13 cellular contexts compared by ENCODE assay signal in the genomic region with DNA sequence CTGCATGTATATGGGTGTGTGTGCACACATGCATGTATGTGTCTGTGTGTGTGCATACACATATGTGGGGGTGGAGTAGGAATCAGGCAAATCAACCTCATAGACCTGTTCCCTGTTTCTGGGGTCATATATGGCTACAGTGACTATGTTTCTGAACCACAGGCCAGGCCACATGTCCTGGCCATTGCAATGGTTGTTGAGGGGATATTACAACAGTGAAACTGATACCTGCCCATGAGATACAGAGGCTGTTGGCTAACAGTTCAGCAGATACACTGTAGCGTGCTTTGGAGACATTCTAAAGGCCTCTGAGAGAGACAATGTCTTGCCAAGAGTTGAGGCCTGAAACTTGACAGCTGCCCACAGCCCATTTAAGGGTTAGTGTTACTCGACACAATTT. TPM values are rescaled to one million over a fixed set of nuclear protein-coding genes. Genes with fewer than 3 reads are reported as not detected.
A peak's percentile ranks its signal among the peaks of the same experiment; 100 is the strongest.
DNase-seq lines count a peak whose midpoint lies in the region; ATAC-seq and TF ChIP-seq lines count a peak whose summit lies in the region.
"Had no signal": no experiment of that assay in that cellular context is flagged by ENCODE, and none has a peak within 500 bp of the region (broad histone marks: within the 10 kb centered on the region; RNA-seq: fewer than 3 reads in every experiment).

No MANE protein-coding gene starts in this region.

- peak overlapping the region; percentile 17 to 67 for H3K27ac Mint-ChIP-seq in natural killer cell treated with Interleukin-12 subunit alpha and Interleukin-12 subunit beta and Interleukin-15 and Interleukin-18, amount 100 ng/mL, for 72 hours

- H3K14ac ChIP-seq in trophoblast cell (ENCODE audit: low read length): no peak overlapping the region

- H3K27me3 ChIP-seq in SK-N-SH (ENCODE audit: insufficient read depth): no peaks in the 10 kb centered on the region
- no peaks in the 10 kb centered on the region for H3K27me3 ChIP-seq in trophoblast cell (ENCODE audit: insufficient read depth, low read length)
- H3K27me3 ChIP-seq: gastroesophageal sphincter, ovary had no signal

- H3K27ac ChIP-seq in SK-N-MC (peak overlapping the region; percentile 99), SK-N-SH (ENCODE audit: low read depth in 2 of 2, low read length in 1 of 2) (no peak overlapping the region), trophoblast cell (ENCODE audit: low read depth, low read length) (no peak overlapping the region)
- H3K27ac ChIP-seq: gastroesophageal sphincter, ovary had no signal

- ATAC-seq in GM18502 (IDR thresholded peaks at IDR 0.05; ENCODE audit: poor library complexity, unreplicated experiment): peak; percentile 47
- peak; percentile 49 for ATAC-seq in HG02852 (IDR thresholded peaks at IDR 0.05; ENCODE audit: unreplicated experiment)
- peak; percentile 47 to 52 for ATAC-seq in natural killer cell treated with Interleukin-12 subunit alpha and Interleukin-12 subunit beta and Interleukin-15 and Interleukin-18, amount 100 ng/mL, for 72 hours
- ATAC-seq: gastroesophageal sphincter, left lobe of liver had no signal

- H2BK120ac ChIP-seq in trophoblast cell (ENCODE audit: insufficient read depth, low read length, poor library complexity): no peak overlapping the region

- TF ChIP-seq CTCF in SK-N-SH (IDR thresholded peaks at IDR 0.05): no peak

- peaks cover 5% of the 10 kb centered on the region for H3K79me1 ChIP-seq in trophoblast cell (ENCODE audit: low read length)

- no peak overlapping the region for H3K4ac ChIP-seq in trophoblast cell (ENCODE audit: low read depth, low read length)

- no peak overlapping the region for H4K12ac ChIP-seq in trophoblast cell (ENCODE audit: low read depth, low read length)

- no peak overlapping the region for H2BK5ac ChIP-seq in trophoblast cell (ENCODE audit: low read depth, low read length, poor library complexity)

- H3K79me2 ChIP-seq in SK-N-SH (ENCODE audit: insufficient read depth) (no peaks in the 10 kb centered on the region), trophoblast cell (ENCODE audit: control insufficient read depth, insufficient read depth, low read length, poor library complexity) (no peaks in the 10 kb centered on the region)

- no peak overlapping the region for H3K23ac ChIP-seq in trophoblast cell (ENCODE audit: low read length)

- TF ChIP-seq RAD21 in SK-N-SH (IDR thresholded peaks at IDR 0.05; ENCODE audit: low read length): no peak

- H3K9me3 ChIP-seq in SK-N-MC (ENCODE audit: low read depth, low read length): no peaks in the 10 kb centered on the region
- H3K9me3 ChIP-seq in SK-N-SH: no peaks in the 10 kb centered on the region
- peaks cover 1% of the 10 kb centered on the region for H3K9me3 ChIP-seq in trophoblast cell (ENCODE audit: insufficient read depth, low read depth, low read length)
- H3K9me3 ChIP-seq: gastroesophageal sphincter, ovary had no signal

- H3K18ac ChIP-seq in trophoblast cell (ENCODE audit: low read length): no peak overlapping the region

- no peaks in the 10 kb centered on the region for H4K20me1 ChIP-seq in SK-N-SH (ENCODE audit: insufficient read depth)

- H3K4me1 ChIP-seq in SK-N-SH (ENCODE audit: control insufficient read depth in 1 of 2, insufficient read depth in 2 of 2, low read depth in 1 of 2, low read length in 1 of 2) (peaks cover 0 to 14% of the 10 kb centered on the region in 2 experiments; a peak in 1 of 4 replicates), trophoblast cell (ENCODE audit: control insufficient read depth in 1 of 2, insufficient read depth in 2 of 2, low read length in 2 of 2) (peaks cover 8 to 9% of the 10 kb centered on the region in 2 experiments)

- H3K9ac ChIP-seq in SK-N-MC (ENCODE audit: insufficient read length) (no peak overlapping the region), SK-N-SH (no peak overlapping the region), trophoblast cell (ENCODE audit: low read length) (no peak overlapping the region)

- no peaks in the 10 kb centered on the region for H3K36me3 ChIP-seq in SK-N-MC (ENCODE audit: insufficient read depth, low read length)
- H3K36me3 ChIP-seq in SK-N-SH (replicated peaks in 1 of 2; ENCODE audit: control insufficient read depth in 1 of 2, insufficient read depth in 2 of 2, low read length in 1 of 2): no peaks in the 10 kb centered on the region
- H3K36me3 ChIP-seq in trophoblast cell (ENCODE audit: control insufficient read depth in 1 of 2, insufficient read depth in 2 of 2, low read length in 2 of 2): no peaks in the 10 kb centered on the region
- H3K36me3 ChIP-seq: gastroesophageal sphincter, ovary had no signal

- no peaks in the 10 kb centered on the region for H3K36me3 Mint-ChIP-seq in natural killer cell treated with Interleukin-12 subunit alpha and Interleukin-12 subunit beta and Interleukin-15 and Interleukin-18, amount 100 ng/mL, for 72 hours

- peak overlapping the region; percentile 70 for H3K4me3 Mint-ChIP-seq in natural killer cell treated with Interleukin-12 subunit alpha and Interleukin-12 subunit beta and Interleukin-15 and Interleukin-18, amount 100 ng/mL, for 72 hours

- H3K4me1 Mint-ChIP-seq in natural killer cell treated with Interleukin-12 subunit alpha and Interleukin-12 subunit beta and Interleukin-15 and Interleukin-18, amount 100 ng/mL, for 72 hours (ENCODE audit: low read depth in 2 of 2): peaks cover 61 to 69% of the 10 kb centered on the region in 2 donors

- H4K8ac ChIP-seq in trophoblast cell (ENCODE audit: low read depth, low read length): no peak overlapping the region

- CTCF ChIA-PET in SK-N-SH (lab: Yijun Ruan, JAX) (no interaction called here), HEK293T (lab: Yijun Ruan, JAX) (no interaction called here)

- POLR2A ChIA-PET in SK-N-SH (lab: Yijun Ruan, JAX): no interaction called here
- POLR2A ChIA-PET in HEK293T (lab: Yijun Ruan, JAX): no interaction called here

- no peak for TF ChIP-seq EP300 in SK-N-SH (IDR thresholded peaks at IDR 0.05; ENCODE audit: borderline replicate concordance in 1 of 2, low read depth in 1 of 2, low read length in 1 of 2)

- 77% methylated on average over 2 of the region's 2 CpGs for WGBS in SK-N-SH (ENCODE audit: low lambda C conversion rate)
- WGBS in trophoblast cell (ENCODE audit: extremely low coverage, insufficient coverage, insufficient read length): no CpG with 5 or more reads among the region's 2 CpGs

- no peak overlapping the region for H2BK12ac ChIP-seq in trophoblast cell (ENCODE audit: low read length)

- H2AFZ ChIP-seq in SK-N-SH (ENCODE audit: low read depth) (no peak overlapping the region), trophoblast cell (ENCODE audit: insufficient read depth, low read length, poor library complexity) (no peak overlapping the region)

- H3K4me2 ChIP-seq in SK-N-SH (no peak overlapping the region), trophoblast cell (ENCODE audit: low read length) (no peak overlapping the region)

- no peak overlapping the region for H4K91ac ChIP-seq in trophoblast cell (ENCODE audit: low read depth, low read length)

- no peaks in the 10 kb centered on the region for H3K9me3 Mint-ChIP-seq in natural killer cell treated with Interleukin-12 subunit alpha and Interleukin-12 subunit beta and Interleukin-15 and Interleukin-18, amount 100 ng/mL, for 72 hours

- H2AK5ac ChIP-seq in trophoblast cell (ENCODE audit: low read length): no peak overlapping the region

- no peaks in the 10 kb centered on the region for H3K9me2 ChIP-seq in SK-N-SH

- DNase-seq in SK-N-MC (ENCODE audit: low read depth, low spot score) (no peak), SK-N-SH (no peak), trophoblast cell (no peak), HEK293T (ENCODE audit: extremely low spot score) (no peak)
- DNase-seq in natural killer cell treated with Interleukin-12 subunit alpha and Interleukin-12 subunit beta and Interleukin-15 and Interleukin-18, amount 100 ng/mL, for 72 hours (ENCODE audit: low spot score): no peak
- no peak for DNase-seq in activated CD4-positive, alpha-beta T cell treated with anti-CD3 and anti-CD28 coated beads for 48 hours
- DNase-seq: amygdala, ovary, RPMI8226 had no signal

- H3K4me3 ChIP-seq in SK-N-MC (no peak overlapping the region), SK-N-SH (ENCODE audit: low read depth in 2 of 2, low read length in 1 of 2) (no peak overlapping the region), trophoblast cell (ENCODE audit: low read depth, low read length) (no peak overlapping the region)
- H3K4me3 ChIP-seq: gastroesophageal sphincter, ovary had no signal

- peaks cover 0 to 8% of the 10 kb centered on the region in 2 donors for H3K27me3 Mint-ChIP-seq in natural killer cell treated with Interleukin-12 subunit alpha and Interleukin-12 subunit beta and Interleukin-15 and Interleukin-18, amount 100 ng/mL, for 72 hours

- H3F3A ChIP-seq in SK-N-SH (replicated peaks; ENCODE audit: insufficient read depth): peaks cover 3% of the 10 kb centered on the region

TF ChIP-seq in SK-N-SH, 30 proteins besides CTCF, POLR2A, EP300 and RAD21 (continues in another document):
- TF ChIP-seq ELF1 (IDR thresholded peaks at IDR 0.05) (no peak), RFX5 (IDR thresholded peaks at IDR 0.05; ENCODE audit: low read length) (no peak), NFIC (IDR thresholded peaks at IDR 0.05; ENCODE audit: borderline replicate concordance) (no peak), TCF12 (IDR thresholded peaks at IDR 0.05) (no peak)

TF ChIP-seq in HEK293T, 16 proteins besides CTCF, POLR2A, EP300 and RAD21 (continues in another document):
- TF ChIP-seq, protein P1, sequence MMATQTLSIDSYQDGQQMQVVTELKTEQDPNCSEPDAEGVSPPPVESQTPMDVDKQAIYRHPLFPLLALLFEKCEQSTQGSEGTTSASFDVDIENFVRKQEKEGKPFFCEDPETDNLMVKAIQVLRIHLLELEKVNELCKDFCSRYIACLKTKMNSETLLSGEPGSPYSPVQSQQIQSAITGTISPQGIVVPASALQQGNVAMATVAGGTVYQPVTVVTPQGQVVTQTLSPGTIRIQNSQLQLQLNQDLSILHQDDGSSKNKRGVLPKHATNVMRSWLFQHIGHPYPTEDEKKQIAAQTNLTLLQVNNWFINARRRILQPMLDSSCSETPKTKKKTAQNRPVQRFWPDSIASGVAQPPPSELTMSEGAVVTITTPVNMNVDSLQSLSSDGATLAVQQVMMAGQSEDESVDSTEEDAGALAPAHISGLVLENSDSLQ (IDR thresholded peaks at IDR 0.05): no peak
- TF ChIP-seq LEF1 (IDR thresholded peaks at IDR 0.05; ENCODE audit: borderline replicate concordance) (no peak), SP1 (IDR thresholded peaks at IDR 0.05) (no peak), ZNF384 (IDR thresholded peaks at IDR 0.05) (no peak), NFRKB (IDR thresholded peaks at IDR 0.05) (no peak)

RNA-seq across cellular contexts. Expression of a gene that starts 47.3 kb away (rescaled TPM):
- total RNA-seq in natural killer cell treated with Interleukin-12 subunit alpha and Interleukin-12 subunit beta and Interleukin-15 and Interleukin-18, amount 100 ng/mL, for 72 hours: 10 to 100 TPM; 25.3 to 35.2 TPM
- 285 and 309 TPM in 2 replicates for polyA plus RNA-seq in SK-N-SH (2012; rRNA removed)
- polyA plus RNA-seq in SK-N-SH (2012; cell fraction: cytosol; rRNA removed): 143 and 157 TPM in 2 replicates
- 1,026 and 1,160 TPM in 2 replicates for polyA plus RNA-seq in SK-N-SH (2012; cell fraction: nucleus; rRNA removed)
- polyA plus RNA-seq in trophoblast cell (2013): 26.6 and 30.7 TPM in 2 replicates

RNA-seq across cellular contexts. Expression of a gene that starts 54.9 kb away (rescaled TPM):
- 100 to 1,000 TPM; 200 to 265 TPM for total RNA-seq in natural killer cell treated with Interleukin-12 subunit alpha and Interleukin-12 subunit beta and Interleukin-15 and Interleukin-18, amount 100 ng/mL, for 72 hours
- polyA plus RNA-seq in SK-N-SH (2012; rRNA removed): 168 and 287 TPM in 2 replicates
- polyA plus RNA-seq in SK-N-SH (2012; cell fraction: cytosol; rRNA removed): 220 and 236 TPM in 2 replicates
- polyA plus RNA-seq in SK-N-SH (2012; cell fraction: nucleus; rRNA removed): 84.3 and 162 TPM in 2 replicates
- polyA plus RNA-seq in trophoblast cell (2013): 331 and 337 TPM in 2 replicates
